Comparison of ENCODE assay signal across 24 cellular contexts in the genomic region with DNA sequence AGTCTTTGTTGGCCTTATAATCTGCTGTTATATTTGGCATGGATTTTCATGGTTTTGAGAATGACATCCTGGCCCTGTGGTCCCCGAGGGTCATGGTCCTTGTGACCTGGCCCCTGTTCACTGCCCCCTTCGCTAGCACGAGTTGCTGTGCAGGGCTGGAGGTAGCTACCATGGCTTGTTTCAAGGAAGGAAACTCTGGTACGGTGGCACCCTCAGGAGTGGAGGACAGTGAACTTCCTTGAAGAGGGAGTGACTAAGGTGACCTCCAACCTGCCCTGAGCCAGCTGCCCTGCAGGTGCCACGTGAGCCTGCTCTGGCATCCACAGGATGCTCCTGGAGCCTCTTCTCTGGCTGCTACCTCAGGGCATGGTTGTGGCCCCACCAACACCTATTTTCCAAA.
"Had no signal": no experiment of that assay in that cellular context is flagged by ENCODE, and none has a peak within 500 bp of the region (broad histone marks: within the 10 kb centered on the region; RNA-seq: fewer than 3 reads in every experiment).

No MANE protein-coding gene starts in this region.

- H3K4me3 ChIP-seq: colonic mucosa, esophagus squamous epithelium, heart right ventricle, left lung, prostate gland, right atrium auricular region, sigmoid colon, spleen, thoracic aorta, tibial nerve, upper lobe of left lung had no signal

- DNase-seq: colonic mucosa; effector CD8-positive, alpha-beta T cell; endodermal cell; esophagus squamous epithelium; foreskin melanocyte; glutamatergic neuron; heart right ventricle; left lung; mammary epithelial cell; mesendoderm; midbrain; naive thymus-derived CD8-positive, alpha-beta T cell; sigmoid colon; spleen; stimulated activated CD4-positive, alpha-beta T cell treated with anti-CD3 and anti-CD28 coated beads, Interleukin-4, amount 100 ng/mL, for 4 hours; stimulated activated naive CD8-positive, alpha-beta T cell treated with anti-CD3 and anti-CD28 coated beads, Interleukin-15, Interleukin-2, amounts not matched to agents 100 U/mL and 50 U/mL, for 24 hours; upper lobe of left lung had no signal

- H3K4me1 ChIP-seq: colonic mucosa, esophagus squamous epithelium, heart right ventricle, left lung, parathyroid adenoma, prostate gland, right atrium auricular region, sigmoid colon, spleen, tibial nerve, upper lobe of left lung had no signal

- H3K27ac ChIP-seq: colonic mucosa, heart right ventricle, left lung, neutrophil, parathyroid adenoma, prostate gland, right atrium auricular region, sigmoid colon, spleen, thoracic aorta, tibial nerve, upper lobe of left lung had no signal

- H2AFZ ChIP-seq: parathyroid adenoma had no signal

- H3K79me2 ChIP-seq: parathyroid adenoma had no signal

- H3K27me3 ChIP-seq: colonic mucosa, esophagus squamous epithelium, heart right ventricle, left lung, neutrophil, right atrium auricular region, sigmoid colon, spleen, tibial nerve, upper lobe of left lung had no signal

- H3K9me3 ChIP-seq: colonic mucosa, esophagus squamous epithelium, heart right ventricle, left lung, neutrophil, prostate gland, right atrium auricular region, sigmoid colon, spleen, thoracic aorta, upper lobe of left lung had no signal

- H3K9ac ChIP-seq: parathyroid adenoma had no signal

- H3K36me3 ChIP-seq: colonic mucosa, prostate gland had no signal

- ATAC-seq: heart right ventricle; left lung; naive thymus-derived CD8-positive, alpha-beta T cell; stimulated activated memory B cell treated with anti-CD40 and anti-IgM and Interleukin-4, amounts not matched to agents 10 μg/mL and 1 μg/mL and 100 μg/mL, for 72 hours; stimulated activated naive CD8-positive, alpha-beta T cell treated with anti-CD3 and anti-CD28 coated beads, Interleukin-15, Interleukin-2, amounts not matched to agents 100 U/mL and 50 U/mL, for 24 hours had no signal
